In genomic region chr16:54402270-54402669, GRCh38 we compare ENCODE assay signal across 32 cellular contexts.
DNase-seq lines count a peak whose midpoint lies in the region; ATAC-seq, FAIRE-seq and TF ChIP-seq lines count a peak whose summit lies in the region.
"Had no signal": no experiment of that assay in that cellular context is flagged by ENCODE, and none has a peak within 500 bp of the region (broad histone marks: within the 10 kb centered on the region; RNA-seq: fewer than 3 reads in every experiment).

No MANE protein-coding gene starts in this region.

- DNase-seq in AG09309 (ENCODE audit: low read depth) (peak; percentile 35), GM03348 (ENCODE audit: low spot score) (peak; percentile 83), T1000 (lab: John Stamatoyannopoulos, UW) (peak; percentile 24), heart right ventricle (peak; percentile 51 to 65), frontal cortex (ENCODE audit: low spot score in 2 of 2) (no peak), caudate nucleus (lab: John Stamatoyannopoulos, UW) (no peak), HEK293T (ENCODE audit: extremely low spot score) (no peak), HUDEP-2 (lab: John Stamatoyannopoulos, UW; ENCODE audit: unreplicated experiment in 76 of 76) (no peak)
- DNase-seq: activated CD4-positive, alpha-beta T cell treated with anti-CD3 and anti-CD28 coated beads for 36 hours; activated CD8-positive, alpha-beta memory T cell treated with anti-CD3 and anti-CD28 coated beads for 24 hours; activated gamma-delta T cell treated with Interleukin-2 at 50 U/mL for 16 hours; activated naive CD8-positive, alpha-beta T cell treated with anti-CD3 and anti-CD28 coated beads, Interleukin-2, amount 50 U/mL, for 24 hours; activated T-cell treated with anti-CD3 and anti-CD28 coated beads, Interleukin-2, amount 50 U/mL, for 1 hour; body of pancreas; DMS153; effector CD4-positive, alpha-beta T cell; erythroblast; gastrocnemius medialis; midbrain; naive thymus-derived CD8-positive, alpha-beta T cell; NCI-H1436; NCI-H510A treated with DMSO at 0.1 percent for 48 hours; Peyer's patch; retina; spleen; stimulated activated CD4-positive, alpha-beta T cell treated with anti-CD3 and anti-CD28 coated beads, Interleukin-4, amount 100 ng/mL, for 1 hour; testis had no signal

- WGBS in heart right ventricle, 2 donors = 47 to 61% methylated on average over 4 of the region's 4 CpGs

- CTCF ChIA-PET in HEK293T (lab: Yijun Ruan, JAX) = no interaction called here

- no peaks in the 10 kb centered on the region for H3K27me3 ChIP-seq in heart right ventricle
- H3K27me3 ChIP-seq: body of pancreas, gastrocnemius medialis, Peyer's patch, SJSA1, testis had no signal

- H3K9me3 ChIP-seq in heart right ventricle = no peaks in the 10 kb centered on the region
- H3K9me3 ChIP-seq: body of pancreas, gastrocnemius medialis, Peyer's patch, SJSA1, spleen, testis had no signal

- ATAC-seq in heart right ventricle = peak; percentile 78 to 98 (median 94)
- ATAC-seq: activated CD4-positive, alpha-beta T cell treated with anti-CD3 and anti-CD28 coated beads for 36 hours; activated naive CD8-positive, alpha-beta T cell treated with anti-CD3 and anti-CD28 coated beads, Interleukin-2, amount 50 U/mL, for 24 hours; body of pancreas; HCT116; naive thymus-derived CD8-positive, alpha-beta T cell; stimulated activated memory B cell treated with anti-CD40 and anti-IgM and Interleukin-4, amounts not matched to agents 10 μg/mL and 1 μg/mL and 100 μg/mL, for 72 hours had no signal

- POLR2A ChIA-PET in HEK293T (lab: Yijun Ruan, JAX) = no interaction called here

- H3K27ac ChIP-seq in heart right ventricle (peak overlapping the region in 6 of 10 donors; percentile 43 to 66 (median 60)), caudate nucleus (ENCODE audit: low read depth, low read length) (no peak overlapping the region)
- H3K27ac ChIP-seq: body of pancreas, gastrocnemius medialis, Peyer's patch, SJSA1, spleen, testis had no signal

- TF ChIP-seq CTCF in AG09309 (IDR thresholded peaks at IDR 0.05; ENCODE audit: control insufficient read depth, insufficient read depth, low read depth, low read length, missing control alignments) (no peak), heart right ventricle (IDR thresholded peaks at IDR 0.05) (no peak)

- intact Hi-C loops in heart right ventricle (cut with DNase I) = loop anchor here in 2 of 10 donors (10.0 kb wide), 2 partner anchors 57 to 107 kb away; no protein-coding TSS in a partner anchor

- FAIRE-seq in frontal cortex (lab: Jason Lieb, UNC) = no peak
- FAIRE-seq: GM12892, urothelium cell line had no signal

- H3K4me3 ChIP-seq in AG09309 (ENCODE audit: control insufficient read depth, low read depth, low read length) (no peak overlapping the region), heart right ventricle (no peak overlapping the region)
- H3K4me3 ChIP-seq: body of pancreas, gastrocnemius medialis, Peyer's patch, SJSA1, spleen, testis had no signal

- H3K4me1 ChIP-seq in heart right ventricle = peaks cover 0 to 25% (median 4%) of the 10 kb centered on the region in 9 donors
- H3K4me1 ChIP-seq: body of pancreas, gastrocnemius medialis, Peyer's patch, spleen, testis had no signal

- H3K36me3 ChIP-seq in heart right ventricle = no peaks in the 10 kb centered on the region
- H3K36me3 ChIP-seq: gastrocnemius medialis, Peyer's patch, SJSA1, spleen had no signal

TF ChIP-seq in HEK293T, 16 proteins besides CTCF, POLR2A, EP300 and RAD21:
- TF ChIP-seq SUZ12 (IDR thresholded peaks at IDR 0.05) = no peak
- TF ChIP-seq FOXM1 (IDR thresholded peaks at IDR 0.05; ENCODE audit: borderline replicate concordance) = no peak
- no peak for TF ChIP-seq FOXA1 (IDR thresholded peaks at IDR 0.05)
- no peak for TF ChIP-seq HDGF (IDR thresholded peaks at IDR 0.05; ENCODE audit: borderline replicate concordance)

Comparison
In these comparisons a context has a peak if more than half of its experiments do, and no peak if none do; other contexts are left out.
1. DNase-seq: peak in AG09309 (single experiment), GM03348 (single experiment), T1000 (single experiment) and heart right ventricle (2 of 2); none in frontal cortex (0 of 2), caudate nucleus (0 of 61), HEK293T (single experiment) and HUDEP-2 (0 of 76).